Comparison of ENCODE assay signal across 7 cellular contexts in genomic region chr11:118930152-118930712, GRCh38.
DNase-seq lines count a peak whose midpoint lies in the region; ATAC-seq, FAIRE-seq and TF ChIP-seq lines count a peak whose summit lies in the region.

No MANE protein-coding gene starts in this region.

- no peaks in the 10 kb centered on the region for H3K36me3 ChIP-seq in WERI-Rb-1

- H3K4me3 ChIP-seq in WERI-Rb-1 (ENCODE audit: low read depth, low read length) (peak overlapping the region; percentile 61), cardiac fibroblast (replicated peaks in 1 of 2; ENCODE audit: low read depth in 2 of 2, low read length in 2 of 2) (peak overlapping the region; percentile 61 to 73)

- TF ChIP-seq CTCF in WERI-Rb-1 (IDR thresholded peaks at IDR 0.05; ENCODE audit: low read depth, low read length), result peak; percentile 90
- TF ChIP-seq CTCF in cardiac fibroblast (IDR thresholded peaks at IDR 0.05; ENCODE audit: low read depth, low read length), result peak; percentile 92

- no peaks in the 10 kb centered on the region for H3K27me3 ChIP-seq in WERI-Rb-1 (ENCODE audit: insufficient read depth, low read depth, severe bottlenecking)

- FAIRE-seq in GM18507 (lab: Jason Lieb, UNC), result peak; percentile 82

- DNase-seq in GM18507 (ENCODE audit: extremely low spot score, insufficient read length, low read depth) (no peak), NCI-H2107 (lab: John Stamatoyannopoulos, UW) (peak; percentile 75), WERI-Rb-1 (peak; percentile 88), cardiac fibroblast (ENCODE audit: low read depth in 2 of 2) (peak; percentile 80 to 81), islet precursor cell (peak; percentile 98)
- DNase-seq in stimulated activated CD4-positive, alpha-beta T cell treated with anti-CD3 and anti-CD28 coated beads, Interleukin-12 subunit alpha, Interleukin-12 subunit beta, amount 100 ng/mL, for 4 hours, result peak; percentile 83

- H3K9me3 ChIP-seq in WERI-Rb-1 (ENCODE audit: severe bottlenecking), result no peaks in the 10 kb centered on the region

- ATAC-seq in GM21529 (IDR thresholded peaks at IDR 0.05; ENCODE audit: unreplicated experiment), result no peak

- peak overlapping the region; percentile 65 for H3K27ac ChIP-seq in WERI-Rb-1
